2 cellular contexts compared by ENCODE assay signal in genomic region chr10:44913312-44914079, GRCh38.
TF ChIP-seq lines count a peak whose summit lies in the region.

No MANE protein-coding gene starts in this region.

TF ChIP-seq in HEK293, 187 proteins besides CTCF, POLR2A, EP300 and RAD21:
- TF ChIP-seq ZNF175 (tag by site-specific recombination; IDR thresholded peaks at IDR 0.05) = no peak
- no peak for TF ChIP-seq KLF17 (tag by site-specific recombination; IDR thresholded peaks at IDR 0.05)
- TF ChIP-seq ZNF521 (tag by site-specific recombination; IDR thresholded peaks at IDR 0.05) = no peak
- no peak for TF ChIP-seq ZNF157 (tag by site-specific recombination; IDR thresholded peaks at IDR 0.05)
- TF ChIP-seq GLIS1 (tag by site-specific recombination; IDR thresholded peaks at IDR 0.05) = 0 out of 2 replicates have a peak, but pooled peaks have one; percentile 31
- no peak for TF ChIP-seq GLI2 (tag by site-specific recombination; IDR thresholded peaks at IDR 0.05; ENCODE audit: borderline replicate concordance, low read depth)
- no peak for TF ChIP-seq ZBTB17 (tag by site-specific recombination; IDR thresholded peaks at IDR 0.05)
- no peak for TF ChIP-seq WT1 (tag by site-specific recombination; IDR thresholded peaks at IDR 0.05)
- peak; percentile 72 for TF ChIP-seq ZIC2 (tag by site-specific recombination; IDR thresholded peaks at IDR 0.05)
- no peak for TF ChIP-seq ZNF423 (tag by site-specific recombination; IDR thresholded peaks at IDR 0.05)
- no peak for TF ChIP-seq TCF7L2 (IDR thresholded peaks at IDR 0.05; ENCODE audit: borderline replicate concordance, low read depth, low read length)
- TF ChIP-seq ELK4 (IDR thresholded peaks at IDR 0.05; ENCODE audit: borderline replicate concordance, low read depth, low read length) = no peak
- no peak for TF ChIP-seq OVOL3 (tag by site-specific recombination; IDR thresholded peaks at IDR 0.05)
- TF ChIP-seq ZNF391 (tag by site-specific recombination; IDR thresholded peaks at IDR 0.05; ENCODE audit: borderline replicate concordance, low read depth) = no peak
- no peak for TF ChIP-seq ZNF266 (tag by site-specific recombination; IDR thresholded peaks at IDR 0.05; ENCODE audit: low read depth)
- no peak for TF ChIP-seq ZNF792 (tag by site-specific recombination; IDR thresholded peaks at IDR 0.05)

TF ChIP-seq in HepG2, 621 proteins besides CTCF, POLR2A, EP300 and RAD21:
- TF ChIP-seq SALL1 (CRISPR knock-in tag; IDR thresholded peaks at IDR 0.05) (no peak), HOXA3 (CRISPR knock-in tag; IDR thresholded peaks at IDR 0.05) (no peak), GTF2F1 (IDR thresholded peaks at IDR 0.05; ENCODE audit: low read length) (no peak), ATF5 (CRISPR knock-in tag; IDR thresholded peaks at IDR 0.05; ENCODE audit: low read depth) (no peak), ZNF839 (CRISPR knock-in tag; IDR thresholded peaks at IDR 0.05; ENCODE audit: borderline replicate concordance) (no peak), CEBPZ (IDR thresholded peaks at IDR 0.05; ENCODE audit: low read length) (no peak), ZFP90 (CRISPR knock-in tag; IDR thresholded peaks at IDR 0.05; ENCODE audit: borderline replicate concordance) (no peak), NFKBIZ (CRISPR knock-in tag; IDR thresholded peaks at IDR 0.05) (no peak), NR1H2 (CRISPR knock-in tag; IDR thresholded peaks at IDR 0.05; ENCODE audit: borderline replicate concordance, low read depth) (no peak), MED13 (CRISPR knock-in tag; IDR thresholded peaks at IDR 0.05) (no peak), ZNF639 (CRISPR knock-in tag; conservative IDR thresholded peaks at IDR 0.05) (no peak), ZNF205 (CRISPR knock-in tag; IDR thresholded peaks at IDR 0.05) (no peak), E2F1 (CRISPR knock-in tag; IDR thresholded peaks at IDR 0.05) (no peak), BATF2 (CRISPR knock-in tag; IDR thresholded peaks at IDR 0.05) (no peak)
